24 cellular contexts compared by ENCODE assay signal in genomic region chr1:194084755-194085154, GRCh38.
"Had no signal": no experiment of that assay in that cellular context is flagged by ENCODE, and none has a peak within 500 bp of the region (broad histone marks: within the 10 kb centered on the region; RNA-seq: fewer than 3 reads in every experiment).

No MANE protein-coding gene starts in this region.

- H3K4me3 ChIP-seq: body of pancreas, colonic mucosa, esophagus squamous epithelium, left lung, lower lobe of right lung, uterus had no signal

- ATAC-seq: body of pancreas; left lung; lower lobe of right lung; natural killer cell; sciatic nerve; stimulated activated effector memory CD8-positive, alpha-beta T cell treated with anti-CD3 and anti-CD28 coated beads, Interleukin-12 subunit alpha, Interleukin-12 subunit beta, amount 100 ng/mL, for 72 hours; stimulated activated naive CD8-positive, alpha-beta T cell treated with anti-CD3 and anti-CD28 coated beads, Interleukin-15, amount 100 ng/mL, for 72 hours had no signal

- DNase-seq: activated CD4-positive, alpha-beta T cell treated with anti-CD3 and anti-CD28 coated beads for 4 hours; activated CD4-positive, alpha-beta T cell treated with anti-CD3 and anti-CD28 coated beads, Interleukin-2, amount 50 U/mL, for 4 hours; activated effector memory CD4-positive, alpha-beta T cell treated with Interleukin-2 at 50 U/mL for 16 hours; activated naive CD4-positive, alpha-beta T cell treated with Interleukin-2 at 50 U/mL for 16 hours; activated T-cell treated with anti-CD3 and anti-CD28 coated beads for 4 hours; anterior cingulate cortex; body of pancreas; cerebellar nuclear complex; colonic mucosa; effector CD8-positive, alpha-beta T cell; esophagus squamous epithelium; left lung; lower lobe of right lung; mesenchymal stem cell; natural killer cell; small intestine; stimulated activated CD4-positive, alpha-beta T cell treated with anti-CD3 and anti-CD28 coated beads, Interleukin-4, amount 100 ng/mL, for 24 hours; stimulated activated naive CD8-positive, alpha-beta T cell treated with anti-CD3 and anti-CD28 coated beads, Interleukin-15, amount 100 ng/mL, for 72 hours; substantia nigra; uterus had no signal

- H3K27me3 ChIP-seq: body of pancreas, colonic mucosa, esophagus squamous epithelium, left lung, uterus had no signal

- H3K36me3 ChIP-seq: colonic mucosa, esophagus squamous epithelium, left lung, lower lobe of right lung, uterus had no signal

- H3K27ac ChIP-seq: body of pancreas, colonic mucosa, epithelial cell of prostate, esophagus squamous epithelium, left lung, lower lobe of right lung, uterus, VCaP had no signal

- H3K4me1 ChIP-seq: body of pancreas, colonic mucosa, esophagus squamous epithelium, left lung, lower lobe of right lung, uterus had no signal

- H3K9me3 ChIP-seq: body of pancreas, colonic mucosa, esophagus squamous epithelium, left lung, lower lobe of right lung, uterus had no signal
